10 cellular contexts compared by ENCODE assay signal in the genomic region with DNA sequence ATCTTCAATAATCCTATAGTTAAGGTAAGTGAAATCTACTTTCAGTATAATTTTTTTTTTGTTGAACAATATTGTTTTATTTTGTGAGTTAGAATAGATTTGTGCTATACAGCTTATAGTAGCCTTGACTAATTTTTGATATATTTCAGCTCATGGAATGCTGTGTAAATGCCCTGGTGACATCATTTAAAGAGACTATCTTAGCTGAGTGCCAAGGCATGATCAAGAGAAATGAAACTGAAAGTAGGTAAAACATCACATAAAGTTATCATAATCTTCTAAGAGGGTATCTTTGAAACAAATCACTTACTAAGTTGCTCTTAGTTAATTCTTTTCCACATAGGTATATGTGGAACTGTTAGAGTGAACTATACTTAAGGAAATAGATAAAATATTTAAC. TPM values are rescaled to one million over a fixed set of nuclear protein-coding genes. Genes with fewer than 3 reads are reported as not detected.
DNase-seq lines count a peak whose midpoint lies in the region; ATAC-seq, FAIRE-seq and TF ChIP-seq lines count a peak whose summit lies in the region.
"Had no signal": no experiment of that assay in that cellular context is flagged by ENCODE, and none has a peak within 500 bp of the region (broad histone marks: within the 10 kb centered on the region; RNA-seq: fewer than 3 reads in every experiment).

No MANE protein-coding gene starts in this region.

- no peaks in the 10 kb centered on the region for H3K27me3 ChIP-seq in CD8-positive, alpha-beta memory T cell (ENCODE audit: insufficient read depth, low read length, poor library complexity, severe bottlenecking)
- no peaks in the 10 kb centered on the region for H3K27me3 ChIP-seq in foreskin keratinocyte

- no peak for TF ChIP-seq CTCF in foreskin keratinocyte (conservative IDR thresholded peaks at IDR 0.05)

- H3K36me3 ChIP-seq in CD8-positive, alpha-beta memory T cell (ENCODE audit: insufficient read depth, low read length), result peaks cover 4% of the 10 kb centered on the region

- H3K27me3 Mint-ChIP-seq in CD8-positive, alpha-beta memory T cell, result peaks cover 0 to 1% of the 10 kb centered on the region in 2 donors

- peak; percentile 59 for FAIRE-seq in RCC 7860 (lab: Jason Lieb, UNC)

- H3K4me1 ChIP-seq in CD8-positive, alpha-beta memory T cell (ENCODE audit: insufficient read depth, low read length), result peaks cover 10% of the 10 kb centered on the region
- peaks cover 5% of the 10 kb centered on the region for H3K4me1 ChIP-seq in foreskin keratinocyte

- peak overlapping the region; percentile 36 to 95 (median 69) for H3K27ac Mint-ChIP-seq in CD8-positive, alpha-beta memory T cell

- peaks cover 20 to 39% (median 29%) of the 10 kb centered on the region in 3 donors for H3K4me1 Mint-ChIP-seq in CD8-positive, alpha-beta memory T cell

- POLR2A ChIA-PET in CD8-positive, alpha-beta memory T cell (lab: Charles Lee), result no interaction called here

- H3K27ac ChIP-seq in CD8-positive, alpha-beta memory T cell (ENCODE audit: low read depth, low read length), result no peak overlapping the region
- H3K27ac ChIP-seq in foreskin keratinocyte, result peak overlapping the region; percentile 24

- peaks cover 7 to 54% (median 22%) of the 10 kb centered on the region in 3 donors for H3K36me3 Mint-ChIP-seq in CD8-positive, alpha-beta memory T cell

- no peaks in the 10 kb centered on the region for H3K9me3 ChIP-seq in CD8-positive, alpha-beta memory T cell (ENCODE audit: low read length)

- ATAC-seq in GM19463 (IDR thresholded peaks at IDR 0.05; ENCODE audit: unreplicated experiment) (peak; percentile 66), foreskin keratinocyte (peak; percentile 51), HG03469 (IDR thresholded peaks at IDR 0.05; ENCODE audit: unreplicated experiment) (no peak)

- DNase-seq in CD8-positive, alpha-beta memory T cell, result peak in 2 of 5 donors; percentile 8 to 16
- DNase-seq in RCC 7860 (ENCODE audit: low spot score), result peak; percentile 13
- DNase-seq in foreskin keratinocyte, result peak; percentile 9 to 49
- DNase-seq in SHP77 treated with DMSO at 0.1 percent for 48 hours (lab: John Stamatoyannopoulos, UW), result no peak
- no peak for DNase-seq in NCI-H526 treated with DMSO at 0.1 percent for 48 hours (lab: John Stamatoyannopoulos, UW)
- no peak for DNase-seq in NCI-H526 (lab: John Stamatoyannopoulos, UW)
- DNase-seq: NCI-H774, substantia nigra had no signal

- no peak overlapping the region for H3K4me3 ChIP-seq in CD8-positive, alpha-beta memory T cell (ENCODE audit: low read length)

- H3K9me3 Mint-ChIP-seq in CD8-positive, alpha-beta memory T cell, result no peaks in the 10 kb centered on the region

- CTCF ChIA-PET in CD8-positive, alpha-beta memory T cell (lab: Charles Lee), result interaction anchor here (1.0 to 1.2 kb wide), 2 partner anchors 10 to 61 kb away, joined by 3 read pairs; a partner anchor contains a TSS

- peak overlapping the region in 6 of 7 donors; percentile 19 to 66 (median 46) for H3K4me3 Mint-ChIP-seq in CD8-positive, alpha-beta memory T cell

RNA-seq across cellular contexts. Expression of a gene that starts 51.4 kb away (rescaled TPM):
- total RNA-seq in CD8-positive, alpha-beta memory T cell, result 10 to 100 TPM; 68.5 to 71.6 TPM
- polyA plus RNA-seq in CD8-positive, alpha-beta memory T cell, result 45.2 TPM
- 48.3 and 53.3 TPM in 2 replicates for total RNA-seq in foreskin keratinocyte
- polyA plus RNA-seq in foreskin keratinocyte, result 46.9 and 55.7 TPM in 2 replicates

Comparison
In these comparisons a context has a peak if more than half of its experiments do, and no peak if none do; other contexts are left out.
1. DNase-seq: peak in RCC 7860 (single experiment) and foreskin keratinocyte (2 of 2); none in SHP77 treated with DMSO at 0.1 percent for 48 hours (single experiment), NCI-H526 treated with DMSO at 0.1 percent for 48 hours (single experiment) and NCI-H526 (0 of 2).